ENCODE assay signal across 9 cellular contexts in the genomic region with DNA sequence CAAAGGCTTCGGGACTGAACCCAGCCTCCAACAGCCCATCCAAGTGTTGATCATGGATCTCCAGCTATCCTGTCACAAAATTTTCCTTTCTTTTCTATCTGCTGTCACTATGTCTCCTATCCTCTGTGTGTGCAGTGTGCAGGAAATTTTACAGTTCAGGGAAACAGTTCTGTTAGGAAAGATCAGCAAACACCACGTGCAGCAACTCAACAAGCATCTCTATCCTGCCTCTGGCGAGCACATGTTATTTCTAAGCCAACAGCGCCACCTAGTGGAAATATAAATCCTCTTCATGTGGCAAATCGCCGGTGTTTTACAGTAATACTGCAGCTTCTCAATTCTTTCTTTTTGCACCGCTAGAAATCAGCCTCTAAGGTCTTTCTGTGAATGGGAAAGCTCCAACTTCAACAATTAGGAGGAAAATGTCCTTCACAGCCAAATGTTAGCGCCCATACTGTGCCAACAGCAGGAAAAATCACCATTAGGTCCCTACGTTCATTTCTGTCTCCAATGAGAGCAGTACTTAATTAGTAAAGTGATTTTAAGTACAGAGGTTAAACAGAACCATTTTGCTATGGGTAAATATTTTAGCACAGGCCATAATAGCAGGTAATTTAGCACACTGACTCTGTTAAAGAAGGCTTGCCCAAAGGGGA. TPM values are rescaled to one million over a fixed set of nuclear protein-coding genes. Genes with fewer than 3 reads are reported as not detected.
DNase-seq lines count a peak whose midpoint lies in the region; ATAC-seq and TF ChIP-seq lines count a peak whose summit lies in the region.
"Had no signal": no experiment of that assay in that cellular context is flagged by ENCODE, and none has a peak within 500 bp of the region (broad histone marks: within the 10 kb centered on the region; RNA-seq: fewer than 3 reads in every experiment).

No MANE protein-coding gene starts in this region.

- H3K9me3 ChIP-seq in body of pancreas: no peaks in the 10 kb centered on the region

- H3K27me3 ChIP-seq in body of pancreas: no peaks in the 10 kb centered on the region
- H3K27me3 ChIP-seq: BLaER1 had no signal

- no peak for TF ChIP-seq POLR2A in body of pancreas (IDR thresholded peaks at IDR 0.05)

- intact Hi-C loops in body of pancreas (cut with DNase I) (loop anchor here (5.0 kb wide), 1 partner anchor 75 kb away; no protein-coding TSS in a partner anchor), posterior vena cava (cut with DNase I) (loop anchor here in 1 of 2 donors (5.0 kb wide), 1 partner anchor 75 kb away; no protein-coding TSS in a partner anchor)

- ATAC-seq in body of pancreas: peak; percentile 74

- H3K36me3 ChIP-seq in body of pancreas (replicated peaks in 1 of 2; ENCODE audit: insufficient read depth in 1 of 2, low read depth in 2 of 2): no peaks in the 10 kb centered on the region
- H3K36me3 ChIP-seq: BLaER1 had no signal

- peaks cover 3% of the 10 kb centered on the region for H3K4me1 ChIP-seq in body of pancreas
- H3K4me1 ChIP-seq: BLaER1 had no signal

- H3K27ac ChIP-seq in body of pancreas: no peak overlapping the region
- H3K27ac ChIP-seq: BLaER1 had no signal

- TF ChIP-seq CTCF in body of pancreas (IDR thresholded peaks at IDR 0.05): peak; percentile 57 to 93 (median 78)

- WGBS in body of pancreas, 2 donors: 22% methylated on average over 9 of the region's 9 CpGs

- DNase-seq in activated CD4-positive, CD25-positive, alpha-beta regulatory T cell (lab: John Stamatoyannopoulos, UW): peak in 3 of 4 experiments; percentile 7 to 29 (median 21)
- no peak for DNase-seq in activated CD4-positive, CD25-positive, alpha-beta regulatory T cell treated with anti-CD3 and anti-CD28 coated beads, Interleukin-2, amount 50 U/mL, for 72 hours
- DNase-seq in NCI-H1436 treated with DMSO at 0.1 percent for 48 hours (lab: John Stamatoyannopoulos, UW) (peak; percentile 23), SKM-1 treated with dmso at 0.1 percent for 144 hours (lab: John Stamatoyannopoulos, UW; ENCODE audit: unreplicated experiment) (peak; percentile 19), body of pancreas (peak; percentile 67 to 78 (median 68)), iPS-NIHi7 (ENCODE audit: extremely low spot score) (peak; percentile 81), posterior vena cava (ENCODE audit: low spot score) (no peak)
- DNase-seq in stimulated activated CD4-positive, alpha-beta T cell treated with anti-CD3 and anti-CD28 coated beads, Interleukin-1b, Interleukin-23, amount 100 ng/mL, for 48 hours: peak; percentile 46

- no peak overlapping the region for H3K4me3 ChIP-seq in body of pancreas
- H3K4me3 ChIP-seq: BLaER1 had no signal

RNA-seq across cellular contexts. Expression of gene ZNF181, which starts 21.3 kb away (rescaled TPM):
- total RNA-seq in body of pancreas (10 to 100 TPM; 11.9 to 38.6 TPM), posterior vena cava (10 to 100 TPM; 10.0 to 12.1 TPM)

RNA-seq across cellular contexts. Expression of gene ZNF302, which starts 35.3 kb away (rescaled TPM):
- 10 to 100 TPM; 16.6 to 49.1 TPM for total RNA-seq in body of pancreas
- 10 to 100 TPM; 22.9 to 26.0 TPM for total RNA-seq in posterior vena cava

RNA-seq across cellular contexts. Expression of gene SCGB2B2, which starts 35.8 kb away (rescaled TPM):
- total RNA-seq in body of pancreas (1 to 10 TPM in 1 of 2 donors, under 1 TPM in 1; 0.52 to 4.3 TPM), posterior vena cava (under 1 TPM; 0.56 to 0.90 TPM)

Comparison
In these comparisons a context has a peak if more than half of its experiments do, and no peak if none do; other contexts are left out.
1. DNase-seq: peak in activated CD4-positive, CD25-positive, alpha-beta regulatory T cell (3 of 4), NCI-H1436 treated with DMSO at 0.1 percent for 48 hours (single experiment), SKM-1 treated with dmso at 0.1 percent for 144 hours (single experiment), body of pancreas (4 of 4), iPS-NIHi7 (single experiment) and stimulated activated CD4-positive, alpha-beta T cell treated with anti-CD3 and anti-CD28 coated beads, Interleukin-1b, Interleukin-23, amount 100 ng/mL, for 48 hours (single experiment); none in activated CD4-positive, CD25-positive, alpha-beta regulatory T cell treated with anti-CD3 and anti-CD28 coated beads, Interleukin-2, amount 50 U/mL, for 72 hours (single experiment) and posterior vena cava (single experiment).